ENCODE assay signal across 1 cellular context in the genomic region with DNA sequence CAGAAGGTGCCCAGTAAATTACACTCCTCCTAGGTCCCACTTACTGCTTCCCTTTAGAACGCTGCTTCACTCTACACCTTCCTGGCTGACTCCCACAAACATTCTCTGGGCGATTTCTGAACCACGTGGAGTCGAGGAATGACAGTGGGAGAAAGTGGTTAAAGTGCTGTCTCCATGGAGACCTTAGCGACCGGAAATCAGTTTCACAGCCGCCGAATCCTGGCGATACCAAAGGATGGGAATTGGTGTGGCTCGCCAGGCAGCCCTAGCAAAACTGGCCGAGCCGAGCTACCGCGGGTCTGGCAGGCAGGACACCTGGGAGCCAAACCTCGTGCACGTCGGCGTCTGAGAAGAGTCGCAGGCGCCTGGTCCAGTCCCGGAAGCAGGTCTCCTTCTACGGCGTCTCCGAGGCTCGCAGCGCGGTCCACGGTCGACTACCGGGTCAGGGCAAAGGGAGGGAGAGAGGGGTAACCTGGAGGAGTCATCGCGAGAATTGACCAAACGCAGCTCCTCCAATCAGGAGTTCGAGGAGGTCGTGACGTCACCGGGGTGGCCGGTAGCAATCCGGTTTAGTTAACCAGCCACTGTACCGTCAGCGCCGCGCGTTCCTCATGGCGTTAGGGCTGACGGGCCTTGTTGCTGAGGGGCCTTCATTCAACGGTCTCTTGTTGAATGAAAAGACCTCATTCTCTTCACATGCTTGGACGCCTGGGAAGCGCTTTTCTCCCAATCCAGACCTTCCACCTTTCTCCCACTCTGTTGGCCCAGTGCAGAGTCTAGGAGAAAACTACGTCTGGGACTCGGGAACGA.
TF ChIP-seq lines count a peak whose summit lies in the region.

Gene THADA (minus strand): TSS at position 436 of the 810 bp plus-strand sequence. CDS start 3,646 bp downstream, outside the sequence.

TF ChIP-seq in HepG2, 621 proteins besides CTCF, POLR2A, EP300 and RAD21 (continued from another document and continues in another):
- no peak for TF ChIP-seq MLXIP (CRISPR knock-in tag; IDR thresholded peaks at IDR 0.05; ENCODE audit: borderline replicate concordance)
- TF ChIP-seq PHF21A (CRISPR knock-in tag; IDR thresholded peaks at IDR 0.05) = peak; percentile 68; the same call in 1 of the 2 replicates
- TF ChIP-seq ZNF180 (CRISPR knock-in tag; IDR thresholded peaks at IDR 0.05; ENCODE audit: borderline replicate concordance, low read depth) = no peak
- peak; percentile 99 for TF ChIP-seq TGIF2 (CRISPR knock-in tag; IDR thresholded peaks at IDR 0.05)
- TF ChIP-seq KDM3A (CRISPR knock-in tag; IDR thresholded peaks at IDR 0.05; ENCODE audit: low read depth) = no peak
- TF ChIP-seq HCFC1 (IDR thresholded peaks at IDR 0.05; ENCODE audit: low read depth, low read length) = peak; percentile 60
- TF ChIP-seq, protein P1, sequence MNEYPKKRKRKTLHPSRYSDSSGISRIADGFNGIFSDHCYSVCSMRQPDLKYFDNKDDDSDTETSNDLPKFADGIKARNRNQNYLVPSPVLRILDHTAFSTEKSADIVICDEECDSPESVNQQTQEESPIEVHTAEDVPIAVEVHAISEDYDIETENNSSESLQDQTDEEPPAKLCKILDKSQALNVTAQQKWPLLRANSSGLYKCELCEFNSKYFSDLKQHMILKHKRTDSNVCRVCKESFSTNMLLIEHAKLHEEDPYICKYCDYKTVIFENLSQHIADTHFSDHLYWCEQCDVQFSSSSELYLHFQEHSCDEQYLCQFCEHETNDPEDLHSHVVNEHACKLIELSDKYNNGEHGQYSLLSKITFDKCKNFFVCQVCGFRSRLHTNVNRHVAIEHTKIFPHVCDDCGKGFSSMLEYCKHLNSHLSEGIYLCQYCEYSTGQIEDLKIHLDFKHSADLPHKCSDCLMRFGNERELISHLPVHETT (CRISPR knock-in tag; conservative IDR thresholded peaks at IDR 0.05) = peak; percentile 84
- TF ChIP-seq ZNF333 (CRISPR knock-in tag; IDR thresholded peaks at IDR 0.05; ENCODE audit: borderline replicate concordance) = peak; percentile 94
- peak; percentile 39 for TF ChIP-seq PHF5A (CRISPR knock-in tag; IDR thresholded peaks at IDR 0.05; ENCODE audit: low read depth, unreplicated experiment)
- TF ChIP-seq HNRNPH1 (optimal IDR thresholded peaks at IDR 0.05; ENCODE audit: low read depth, low read length) = peak; percentile 55
- TF ChIP-seq, protein P2, sequence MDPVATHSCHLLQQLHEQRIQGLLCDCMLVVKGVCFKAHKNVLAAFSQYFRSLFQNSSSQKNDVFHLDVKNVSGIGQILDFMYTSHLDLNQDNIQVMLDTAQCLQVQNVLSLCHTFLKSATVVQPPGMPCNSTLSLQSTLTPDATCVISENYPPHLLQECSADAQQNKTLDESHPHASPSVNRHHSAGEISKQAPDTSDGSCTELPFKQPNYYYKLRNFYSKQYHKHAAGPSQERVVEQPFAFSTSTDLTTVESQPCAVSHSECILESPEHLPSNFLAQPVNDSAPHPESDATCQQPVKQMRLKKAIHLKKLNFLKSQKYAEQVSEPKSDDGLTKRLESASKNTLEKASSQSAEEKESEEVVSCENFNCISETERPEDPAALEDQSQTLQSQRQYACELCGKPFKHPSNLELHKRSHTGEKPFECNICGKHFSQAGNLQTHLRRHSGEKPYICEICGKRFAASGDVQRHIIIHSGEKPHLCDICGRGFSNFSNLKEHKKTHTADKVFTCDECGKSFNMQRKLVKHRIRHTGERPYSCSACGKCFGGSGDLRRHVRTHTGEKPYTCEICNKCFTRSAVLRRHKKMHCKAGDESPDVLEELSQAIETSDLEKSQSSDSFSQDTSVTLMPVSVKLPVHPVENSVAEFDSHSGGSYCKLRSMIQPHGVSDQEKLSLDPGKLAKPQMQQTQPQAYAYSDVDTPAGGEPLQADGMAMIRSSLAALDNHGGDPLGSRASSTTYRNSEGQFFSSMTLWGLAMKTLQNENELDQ (CRISPR knock-in tag; IDR thresholded peaks at IDR 0.05; ENCODE audit: borderline replicate concordance) = no peak
- peak; percentile 81; the same call in 1 of the 2 replicates for TF ChIP-seq ZBTB3 (CRISPR knock-in tag; IDR thresholded peaks at IDR 0.05; ENCODE audit: borderline replicate concordance, low read depth)
- TF ChIP-seq, protein P3, sequence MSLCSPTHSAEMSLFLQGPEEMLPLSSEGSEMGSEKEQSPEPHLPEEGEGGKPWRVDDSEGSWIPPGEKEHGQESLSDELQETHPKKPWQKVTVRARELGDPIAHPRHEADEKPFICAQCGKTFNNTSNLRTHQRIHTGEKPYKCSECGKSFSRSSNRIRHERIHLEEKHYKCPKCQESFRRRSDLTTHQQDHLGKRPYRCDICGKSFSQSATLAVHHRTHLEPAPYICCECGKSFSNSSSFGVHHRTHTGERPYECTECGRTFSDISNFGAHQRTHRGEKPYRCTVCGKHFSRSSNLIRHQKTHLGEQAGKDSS (CRISPR knock-in tag; IDR thresholded peaks at IDR 0.05; ENCODE audit: borderline replicate concordance, low read depth) = 0 out of 2 replicates have a peak, but pooled peaks have one; percentile 71
- no peak for TF ChIP-seq ZSCAN12 (CRISPR knock-in tag; IDR thresholded peaks at IDR 0.05)
- peak; percentile 66 for TF ChIP-seq GLI4 (CRISPR knock-in tag; IDR thresholded peaks at IDR 0.05; ENCODE audit: borderline replicate concordance)
- peak; percentile 96 for TF ChIP-seq RFXANK (CRISPR knock-in tag; IDR thresholded peaks at IDR 0.05)
- peak; percentile 85 for TF ChIP-seq HNRNPLL (IDR thresholded peaks at IDR 0.05; ENCODE audit: low read depth, low read length, poor library complexity, severe bottlenecking)
- 0 out of 2 replicates have a peak, but pooled peaks have one; percentile 43 for TF ChIP-seq ZNF138 (CRISPR knock-in tag; IDR thresholded peaks at IDR 0.05; ENCODE audit: low read depth)
- TF ChIP-seq, protein P4, sequence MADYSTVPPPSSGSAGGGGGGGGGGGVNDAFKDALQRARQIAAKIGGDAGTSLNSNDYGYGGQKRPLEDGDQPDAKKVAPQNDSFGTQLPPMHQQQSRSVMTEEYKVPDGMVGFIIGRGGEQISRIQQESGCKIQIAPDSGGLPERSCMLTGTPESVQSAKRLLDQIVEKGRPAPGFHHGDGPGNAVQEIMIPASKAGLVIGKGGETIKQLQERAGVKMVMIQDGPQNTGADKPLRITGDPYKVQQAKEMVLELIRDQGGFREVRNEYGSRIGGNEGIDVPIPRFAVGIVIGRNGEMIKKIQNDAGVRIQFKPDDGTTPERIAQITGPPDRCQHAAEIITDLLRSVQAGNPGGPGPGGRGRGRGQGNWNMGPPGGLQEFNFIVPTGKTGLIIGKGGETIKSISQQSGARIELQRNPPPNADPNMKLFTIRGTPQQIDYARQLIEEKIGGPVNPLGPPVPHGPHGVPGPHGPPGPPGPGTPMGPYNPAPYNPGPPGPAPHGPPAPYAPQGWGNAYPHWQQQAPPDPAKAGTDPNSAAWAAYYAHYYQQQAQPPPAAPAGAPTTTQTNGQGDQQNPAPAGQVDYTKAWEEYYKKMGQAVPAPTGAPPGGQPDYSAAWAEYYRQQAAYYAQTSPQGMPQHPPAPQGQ (CRISPR knock-in tag; IDR thresholded peaks at IDR 0.05; ENCODE audit: borderline replicate concordance) = no peak
- peak; percentile 68; the same call in 1 of the 2 replicates for TF ChIP-seq POLR2AphosphoS2 (IDR thresholded peaks at IDR 0.05; ENCODE audit: low read depth, low read length)
- TF ChIP-seq BRF2 (CRISPR knock-in tag; IDR thresholded peaks at IDR 0.05) = peak; percentile 90; the same call in 1 of the 2 replicates
- no peak for TF ChIP-seq SMC3 (IDR thresholded peaks at IDR 0.05; ENCODE audit: low read length)
- peak; percentile 69; the same call in 1 of the 2 replicates for TF ChIP-seq HOXD1 (CRISPR knock-in tag; IDR thresholded peaks at IDR 0.05)
- peak; percentile 81 for TF ChIP-seq IRF2 (CRISPR knock-in tag; IDR thresholded peaks at IDR 0.05)
- TF ChIP-seq TRAFD1 (CRISPR knock-in tag; IDR thresholded peaks at IDR 0.05; ENCODE audit: borderline replicate concordance) = no peak; the same call in 1 of the 2 replicates
- TF ChIP-seq ZNF652 (CRISPR knock-in tag; IDR thresholded peaks at IDR 0.05; ENCODE audit: borderline replicate concordance, low read depth) = peak; percentile 39; the same call in 1 of the 2 replicates
- TF ChIP-seq ZNF556 (CRISPR knock-in tag; IDR thresholded peaks at IDR 0.05; ENCODE audit: borderline replicate concordance) = peak; percentile 95
- TF ChIP-seq, protein P5, sequence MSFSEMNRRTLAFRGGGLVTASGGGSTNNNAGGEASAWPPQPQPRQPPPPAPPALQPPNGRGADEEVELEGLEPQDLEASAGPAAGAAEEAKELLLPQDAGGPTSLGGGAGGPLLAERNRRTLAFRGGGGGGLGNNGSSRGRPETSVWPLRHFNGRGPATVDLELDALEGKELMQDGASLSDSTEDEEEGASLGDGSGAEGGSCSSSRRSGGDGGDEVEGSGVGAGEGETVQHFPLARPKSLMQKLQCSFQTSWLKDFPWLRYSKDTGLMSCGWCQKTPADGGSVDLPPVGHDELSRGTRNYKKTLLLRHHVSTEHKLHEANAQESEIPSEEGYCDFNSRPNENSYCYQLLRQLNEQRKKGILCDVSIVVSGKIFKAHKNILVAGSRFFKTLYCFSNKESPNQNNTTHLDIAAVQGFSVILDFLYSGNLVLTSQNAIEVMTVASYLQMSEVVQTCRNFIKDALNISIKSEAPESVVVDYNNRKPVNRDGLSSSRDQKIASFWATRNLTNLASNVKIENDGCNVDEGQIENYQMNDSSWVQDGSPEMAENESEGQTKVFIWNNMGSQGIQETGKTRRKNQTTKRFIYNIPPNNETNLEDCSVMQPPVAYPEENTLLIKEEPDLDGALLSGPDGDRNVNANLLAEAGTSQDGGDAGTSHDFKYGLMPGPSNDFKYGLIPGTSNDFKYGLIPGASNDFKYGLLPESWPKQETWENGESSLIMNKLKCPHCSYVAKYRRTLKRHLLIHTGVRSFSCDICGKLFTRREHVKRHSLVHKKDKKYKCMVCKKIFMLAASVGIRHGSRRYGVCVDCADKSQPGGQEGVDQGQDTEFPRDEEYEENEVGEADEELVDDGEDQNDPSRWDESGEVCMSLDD (CRISPR knock-in tag; IDR thresholded peaks at IDR 0.05; ENCODE audit: borderline replicate concordance) = no peak; the same call in 1 of the 2 replicates
- peak; percentile 38; the same call in 1 of the 2 replicates for TF ChIP-seq CEBPB (IDR thresholded peaks at IDR 0.05; ENCODE audit: borderline replicate concordance, low read depth, low read length)
- no peak; the same call in 1 of the 2 replicates for TF ChIP-seq STAT5B (CRISPR knock-in tag; IDR thresholded peaks at IDR 0.05)
- TF ChIP-seq ZNF546 (CRISPR knock-in tag; conservative IDR thresholded peaks at IDR 0.05) = peak; percentile 95; the same call in 1 of the 2 replicates
- TF ChIP-seq KLF9 (CRISPR knock-in tag; IDR thresholded peaks at IDR 0.05; ENCODE audit: low read depth) = peak; percentile 56; the same call in 1 of the 2 replicates
- peak; percentile 80 for TF ChIP-seq ZBTB38 (CRISPR knock-in tag; IDR thresholded peaks at IDR 0.05)
- no peak for TF ChIP-seq CBX2 (IDR thresholded peaks at IDR 0.05; ENCODE audit: low read depth, low read length)
- no peak for TF ChIP-seq CBX2 (CRISPR knock-in tag; IDR thresholded peaks at IDR 0.05; ENCODE audit: low read depth)
- peak; percentile 8; the same call in 1 of the 2 replicates for TF ChIP-seq RXRB (CRISPR knock-in tag; IDR thresholded peaks at IDR 0.05; ENCODE audit: borderline replicate concordance)
- TF ChIP-seq ATF4 (CRISPR knock-in tag; IDR thresholded peaks at IDR 0.05) = peak in 1 of 2 experiments; percentile 67; a peak in 2 of 4 replicates
